ENCODE assay signal across 19 cellular contexts in genomic region chr2:499726-500125, GRCh38.
"Had no signal": no experiment of that assay in that cellular context is flagged by ENCODE, and none has a peak within 500 bp of the region (broad histone marks: within the 10 kb centered on the region; RNA-seq: fewer than 3 reads in every experiment).

No MANE protein-coding gene starts in this region.

- ATAC-seq: foreskin keratinocyte, gastrocnemius medialis, heart right ventricle, left cardiac atrium, left lung, left ventricle myocardium superior, lower lobe of right lung had no signal

- H3K36me3 ChIP-seq: colonic mucosa, esophagus muscularis mucosa, gastrocnemius medialis, heart right ventricle, left lung, lower lobe of right lung had no signal

- H3K36me3 Mint-ChIP-seq: mesothelial cell of epicardium had no signal

- H3K27ac Mint-ChIP-seq: mesothelial cell of epicardium had no signal

- H3K9me3 Mint-ChIP-seq: mesothelial cell of epicardium had no signal

- H3K27me3 ChIP-seq: colonic mucosa, foreskin keratinocyte, gastrocnemius medialis, left lung had no signal

- H3K4me1 ChIP-seq: colonic mucosa, esophagus muscularis mucosa, foreskin keratinocyte, gastrocnemius medialis, heart right ventricle, left lung, lower lobe of right lung had no signal

- H3K9me3 ChIP-seq: colonic mucosa, esophagus muscularis mucosa, gastrocnemius medialis, heart right ventricle, lower lobe of right lung had no signal

- H3K4me3 Mint-ChIP-seq: mesothelial cell of epicardium had no signal

- DNase-seq: cerebellar nuclear complex; colonic mucosa; dermis blood vessel endothelial cell; dorsolateral prefrontal cortex; effector CD4-positive, alpha-beta T cell; effector memory CD4-positive, alpha-beta T cell; foreskin keratinocyte; gastrocnemius medialis; glutamatergic neuron; head of caudate nucleus; heart right ventricle; hippocampal formation; left cardiac atrium; left lung; left ventricle myocardium superior; lower lobe of right lung; mesenchymal stem cell had no signal

- H3K4me1 Mint-ChIP-seq: mesothelial cell of epicardium had no signal

- H3K27ac ChIP-seq: colonic mucosa, dorsolateral prefrontal cortex, esophagus muscularis mucosa, foreskin keratinocyte, gastrocnemius medialis, heart right ventricle, left lung, lower lobe of right lung had no signal

- H3K4me3 ChIP-seq: colonic mucosa, dorsolateral prefrontal cortex, esophagus muscularis mucosa, gastrocnemius medialis, heart right ventricle, left lung, lower lobe of right lung had no signal
